ENCODE assay signal across 27 cellular contexts in genomic region chrX:53340852-53341645, GRCh38.
"Had no signal": no experiment of that assay in that cellular context is flagged by ENCODE, and none has a peak within 500 bp of the region (broad histone marks: within the 10 kb centered on the region; RNA-seq: fewer than 3 reads in every experiment).

No MANE protein-coding gene starts in this region.

- H3K27me3 Mint-ChIP-seq: naive B cell; stimulated activated memory B cell treated with anti-CD40 and anti-IgM and Interleukin-4, amounts not matched to agents 10 μg/mL and 1 μg/mL and 100 μg/mL, for 72 hours had no signal

- H3K4me1 Mint-ChIP-seq: mesothelial cell of epicardium; naive B cell; neural crest cell; stimulated activated memory B cell treated with anti-CD40 and anti-IgM and Interleukin-4, amounts not matched to agents 10 μg/mL and 1 μg/mL and 100 μg/mL, for 72 hours had no signal

- H3K27ac ChIP-seq: left lung, neutrophil, parathyroid adenoma, psoas muscle, skin epidermis, spleen, thoracic aorta, tibial nerve, upper lobe of left lung had no signal

- H3K79me2 ChIP-seq: parathyroid adenoma had no signal

- H2AFZ ChIP-seq: parathyroid adenoma had no signal

- H3K27ac Mint-ChIP-seq: effector memory CD8-positive, alpha-beta T cell; mesothelial cell of epicardium; naive B cell; natural killer cell treated with Interleukin-12 subunit alpha and Interleukin-12 subunit beta and Interleukin-15 and Interleukin-18, amount 100 ng/mL, for 72 hours; stimulated activated memory B cell treated with anti-CD40 and anti-IgM and Interleukin-4, amounts not matched to agents 10 μg/mL and 1 μg/mL and 100 μg/mL, for 72 hours had no signal

- FAIRE-seq: endometrium, frontal cortex, urothelium cell line had no signal

- H3K4me3 Mint-ChIP-seq: effector memory CD8-positive, alpha-beta T cell; mesothelial cell of epicardium; naive B cell; natural killer cell treated with Interleukin-12 subunit alpha and Interleukin-12 subunit beta and Interleukin-15 and Interleukin-18, amount 100 ng/mL, for 72 hours; neural crest cell; stimulated activated memory B cell treated with anti-CD40 and anti-IgM and Interleukin-4, amounts not matched to agents 10 μg/mL and 1 μg/mL and 100 μg/mL, for 72 hours had no signal

- H3K9ac ChIP-seq: parathyroid adenoma had no signal

- H3K36me3 Mint-ChIP-seq: mesothelial cell of epicardium; naive B cell; natural killer cell treated with Interleukin-12 subunit alpha and Interleukin-12 subunit beta and Interleukin-15 and Interleukin-18, amount 100 ng/mL, for 72 hours; stimulated activated memory B cell treated with anti-CD40 and anti-IgM and Interleukin-4, amounts not matched to agents 10 μg/mL and 1 μg/mL and 100 μg/mL, for 72 hours had no signal

- H3K4me1 ChIP-seq: left lung, parathyroid adenoma, psoas muscle, spleen, tibial nerve, upper lobe of left lung had no signal

- DNase-seq: cortex of kidney; effector memory CD8-positive, alpha-beta T cell; erythroblast; left cardiac atrium; left lung; mesenchymal stem cell; mucosa of descending colon; naive B cell; psoas muscle; right cardiac atrium; spleen; stimulated activated CD4-positive, alpha-beta T cell treated with anti-CD3 and anti-CD28 coated beads, Interleukin-4, amount 100 ng/mL, for 4 hours; stimulated activated naive CD8-positive, alpha-beta T cell treated with anti-CD3 and anti-CD28 coated beads, Interleukin-15, Interleukin-2, amounts not matched to agents 100 U/mL and 50 U/mL, for 24 hours; substantia nigra had no signal

- H3K4me3 ChIP-seq: left lung, mucosa of descending colon, psoas muscle, skin epidermis, spleen, thoracic aorta, tibial nerve, upper lobe of left lung had no signal

- ATAC-seq: effector memory CD8-positive, alpha-beta T cell; left cardiac atrium; left lung; mucosa of descending colon; psoas muscle; right cardiac atrium; stimulated activated memory B cell treated with anti-CD40 and anti-IgM and Interleukin-4, amounts not matched to agents 10 μg/mL and 1 μg/mL and 100 μg/mL, for 72 hours; stimulated activated naive CD8-positive, alpha-beta T cell treated with anti-CD3 and anti-CD28 coated beads, Interleukin-15, Interleukin-2, amounts not matched to agents 100 U/mL and 50 U/mL, for 24 hours had no signal

- H3K9me3 ChIP-seq: left lung, mucosa of descending colon, neutrophil, psoas muscle, thoracic aorta, tibial nerve had no signal

- H3K27me3 ChIP-seq: left lung, neutrophil, spleen, tibial nerve, upper lobe of left lung had no signal

- H3K9me3 Mint-ChIP-seq: effector memory CD8-positive, alpha-beta T cell; natural killer cell treated with Interleukin-12 subunit alpha and Interleukin-12 subunit beta and Interleukin-15 and Interleukin-18, amount 100 ng/mL, for 72 hours; neural crest cell; stimulated activated memory B cell treated with anti-CD40 and anti-IgM and Interleukin-4, amounts not matched to agents 10 μg/mL and 1 μg/mL and 100 μg/mL, for 72 hours had no signal

- H3K36me3 ChIP-seq: left lung, neutrophil, spleen, thoracic aorta, tibial nerve, upper lobe of left lung had no signal
